Comparison of ENCODE assay signal across 8 cellular contexts in genomic region chr17:29568331-29569244, GRCh38. TPM values are rescaled to one million over a fixed set of nuclear protein-coding genes. Genes with fewer than 3 reads are reported as not detected.
A peak's percentile ranks its signal among the peaks of the same experiment; 100 is the strongest.
DNase-seq lines count a peak whose midpoint lies in the region; ATAC-seq and TF ChIP-seq lines count a peak whose summit lies in the region.

A gene with protein sequence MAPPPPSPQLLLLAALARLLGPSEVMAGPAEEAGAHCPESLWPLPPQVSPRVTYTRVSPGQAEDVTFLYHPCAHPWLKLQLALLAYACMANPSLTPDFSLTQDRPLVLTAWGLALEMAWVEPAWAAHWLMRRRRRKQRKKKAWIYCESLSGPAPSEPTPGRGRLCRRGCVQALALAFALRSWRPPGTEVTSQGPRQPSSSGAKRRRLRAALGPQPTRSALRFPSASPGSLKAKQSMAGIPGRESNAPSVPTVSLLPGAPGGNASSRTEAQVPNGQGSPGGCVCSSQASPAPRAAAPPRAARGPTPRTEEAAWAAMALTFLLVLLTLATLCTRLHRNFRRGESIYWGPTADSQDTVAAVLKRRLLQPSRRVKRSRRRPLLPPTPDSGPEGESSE (plus strand): TSS chr17:29568701. CDS start chr17:29568759, 58 bp downstream.

- no peaks in the 10 kb centered on the region for H3K9me3 ChIP-seq in muscle layer of colon (ENCODE audit: low read length)

- POLR2A ChIA-PET in BJ (lab: Charles Lee), result no interaction called here

- DNase-seq in BJ (ENCODE audit: low read depth) (no peak), HT1080 (ENCODE audit: low read depth) (peak; percentile 61), activated T-cell treated with anti-CD3 and anti-CD28 coated beads for 48 hours (ENCODE audit: low read depth) (peak; percentile 87), epithelial cell of proximal tubule (ENCODE audit: low read depth) (no peak)

- H3K27me3 ChIP-seq in BJ (ENCODE audit: control insufficient read depth, insufficient read depth, low read length) (no peaks in the 10 kb centered on the region), muscle layer of colon (ENCODE audit: control insufficient read depth in 1 of 2, insufficient read depth in 2 of 2, low read length in 2 of 2) (no peaks in the 10 kb centered on the region)

- H3K4me1 ChIP-seq in muscle layer of colon (ENCODE audit: insufficient read depth, low read length), result peaks cover 24% of the 10 kb centered on the region

- H3K36me3 ChIP-seq in BJ (ENCODE audit: control insufficient read depth, insufficient read depth, low read length), result no peaks in the 10 kb centered on the region; the same call in 1 of the 2 replicates
- H3K36me3 ChIP-seq in muscle layer of colon (ENCODE audit: insufficient read depth, low read length), result no peaks in the 10 kb centered on the region

- peaks cover 36% of the 10 kb centered on the region for H3K4me1 Mint-ChIP-seq in stimulated activated memory B cell treated with anti-CD40 and anti-IgM and Interleukin-4, amounts not matched to agents 10 μg/mL and 1 μg/mL and 100 μg/mL, for 72 hours

- CTCF ChIA-PET in BJ (lab: Yijun Ruan, JAX), result interaction anchor here (0.7 to 6.3 kb wide), 12 partner anchors 10 to 199 kb away, joined by 3 to 36 read pairs (median 3); no protein-coding TSS in a partner anchor

- ATAC-seq in GM19324 (IDR thresholded peaks at IDR 0.05; ENCODE audit: low FRiP score, unreplicated experiment), result peak; percentile 42
- ATAC-seq in stimulated activated memory B cell treated with anti-CD40 and anti-IgM and Interleukin-4, amounts not matched to agents 10 μg/mL and 1 μg/mL and 100 μg/mL, for 72 hours, result peak; percentile 78

- TF ChIP-seq CTCF in BJ (IDR thresholded peaks at IDR 0.05; ENCODE audit: insufficient read depth, low read depth, low read length) (0 out of 2 replicates have a peak, but pooled peaks have one; percentile 5), epithelial cell of proximal tubule (conservative IDR thresholded peaks at IDR 0.05; ENCODE audit: low read depth, low read length) (no peak)

- H3K36me3 Mint-ChIP-seq in stimulated activated memory B cell treated with anti-CD40 and anti-IgM and Interleukin-4, amounts not matched to agents 10 μg/mL and 1 μg/mL and 100 μg/mL, for 72 hours, result peaks cover 11% of the 10 kb centered on the region

- H3K27ac ChIP-seq in muscle layer of colon (ENCODE audit: low read depth, low read length), result peak within 1 kb of the TSS; percentile 82

- H3K4me3 ChIP-seq in BJ (ENCODE audit: low read depth, low read length), result peak within 1 kb of the TSS; percentile 79
- peak within 1 kb of the TSS; percentile 77 for H3K4me3 ChIP-seq in epithelial cell of proximal tubule (ENCODE audit: low read depth, low read length)
- H3K4me3 ChIP-seq in muscle layer of colon (ENCODE audit: low read depth in 1 of 2, low read length in 2 of 2), result peak within 1 kb of the TSS; percentile 68 to 88

- peak within 1 kb of the TSS; percentile 88 for H3K27ac Mint-ChIP-seq in stimulated activated memory B cell treated with anti-CD40 and anti-IgM and Interleukin-4, amounts not matched to agents 10 μg/mL and 1 μg/mL and 100 μg/mL, for 72 hours

- peak within 1 kb of the TSS; percentile 95 for H3K4me3 Mint-ChIP-seq in stimulated activated memory B cell treated with anti-CD40 and anti-IgM and Interleukin-4, amounts not matched to agents 10 μg/mL and 1 μg/mL and 100 μg/mL, for 72 hours

- no peaks in the 10 kb centered on the region for H3K27me3 Mint-ChIP-seq in stimulated activated memory B cell treated with anti-CD40 and anti-IgM and Interleukin-4, amounts not matched to agents 10 μg/mL and 1 μg/mL and 100 μg/mL, for 72 hours

- H3K9ac ChIP-seq in muscle layer of colon (ENCODE audit: low read length), result peak within 1 kb of the TSS; percentile 38

- no peaks in the 10 kb centered on the region for H3K9me3 Mint-ChIP-seq in stimulated activated memory B cell treated with anti-CD40 and anti-IgM and Interleukin-4, amounts not matched to agents 10 μg/mL and 1 μg/mL and 100 μg/mL, for 72 hours

TF ChIP-seq in PFSK-1, 5 proteins besides CTCF, POLR2A, EP300 and RAD21:
- peak in 1 of 2 experiments; percentile 25; a peak in 1 of 4 replicates for TF ChIP-seq REST (IDR thresholded peaks at IDR 0.05; ENCODE audit: insufficient read depth in 1 of 2, low read depth in 2 of 2, low read length in 2 of 2)
- TF ChIP-seq SIN3A (IDR thresholded peaks at IDR 0.05; ENCODE audit: borderline replicate concordance, insufficient read depth, low read length), result no peak
- peak; percentile 49 for TF ChIP-seq FOXP2 (optimal IDR thresholded peaks at IDR 0.05; ENCODE audit: borderline replicate concordance, extremely low read depth, extremely low read length, insufficient read depth)
- peak; percentile 88 for TF ChIP-seq POLR2AphosphoS5 (IDR thresholded peaks at IDR 0.05; ENCODE audit: low read depth, low read length)
- 0 out of 2 replicates have a peak, but pooled peaks have one; percentile 42 for TF ChIP-seq TAF1 (IDR thresholded peaks at IDR 0.05; ENCODE audit: borderline replicate concordance, insufficient read depth, low read length)

RNA-seq across cellular contexts. Expression of the gene that starts here (rescaled TPM):
- polyA plus RNA-seq in BJ (2011; rRNA removed), result 26.8 and 38.7 TPM in 2 replicates
- 45.3 and 97.0 TPM in 2 replicates for polyA minus RNA-seq in BJ (2011; rRNA and poly(A)+ RNA removed)
- 21.9 and 26.1 TPM in 2 replicates for total RNA-seq in HT1080 (2014; rRNA removed; shearing (Covaris generic))
- 19.4 and 24.8 TPM in 2 replicates for polyA plus RNA-seq in HT1080 (2015; cell fraction: cytosol; rRNA removed)
- polyA plus RNA-seq in HT1080 (2015; cell fraction: nucleus; rRNA removed), result 58.2 and 59.8 TPM in 2 replicates
- 74.6 TPM for polyA plus RNA-seq in PFSK-1 (2012; ENCODE audit: insufficient read length, low read depth)
- total RNA-seq in epithelial cell of proximal tubule, result 77.6 and 78.8 TPM in 2 replicates

Comparison
In these comparisons a context has a peak if more than half of its experiments do, and no peak if none do; other contexts are left out.
1. DNase-seq: peak in HT1080 (single experiment) and activated T-cell treated with anti-CD3 and anti-CD28 coated beads for 48 hours (single experiment); none in BJ (single experiment) and epithelial cell of proximal tubule (single experiment).
2. Peak in every context shown above with its lines, with median percentiles within 50 percentile points of each other: H3K4me3 ChIP-seq.